ENCODE assay signal across 8 cellular contexts in the genomic region with DNA sequence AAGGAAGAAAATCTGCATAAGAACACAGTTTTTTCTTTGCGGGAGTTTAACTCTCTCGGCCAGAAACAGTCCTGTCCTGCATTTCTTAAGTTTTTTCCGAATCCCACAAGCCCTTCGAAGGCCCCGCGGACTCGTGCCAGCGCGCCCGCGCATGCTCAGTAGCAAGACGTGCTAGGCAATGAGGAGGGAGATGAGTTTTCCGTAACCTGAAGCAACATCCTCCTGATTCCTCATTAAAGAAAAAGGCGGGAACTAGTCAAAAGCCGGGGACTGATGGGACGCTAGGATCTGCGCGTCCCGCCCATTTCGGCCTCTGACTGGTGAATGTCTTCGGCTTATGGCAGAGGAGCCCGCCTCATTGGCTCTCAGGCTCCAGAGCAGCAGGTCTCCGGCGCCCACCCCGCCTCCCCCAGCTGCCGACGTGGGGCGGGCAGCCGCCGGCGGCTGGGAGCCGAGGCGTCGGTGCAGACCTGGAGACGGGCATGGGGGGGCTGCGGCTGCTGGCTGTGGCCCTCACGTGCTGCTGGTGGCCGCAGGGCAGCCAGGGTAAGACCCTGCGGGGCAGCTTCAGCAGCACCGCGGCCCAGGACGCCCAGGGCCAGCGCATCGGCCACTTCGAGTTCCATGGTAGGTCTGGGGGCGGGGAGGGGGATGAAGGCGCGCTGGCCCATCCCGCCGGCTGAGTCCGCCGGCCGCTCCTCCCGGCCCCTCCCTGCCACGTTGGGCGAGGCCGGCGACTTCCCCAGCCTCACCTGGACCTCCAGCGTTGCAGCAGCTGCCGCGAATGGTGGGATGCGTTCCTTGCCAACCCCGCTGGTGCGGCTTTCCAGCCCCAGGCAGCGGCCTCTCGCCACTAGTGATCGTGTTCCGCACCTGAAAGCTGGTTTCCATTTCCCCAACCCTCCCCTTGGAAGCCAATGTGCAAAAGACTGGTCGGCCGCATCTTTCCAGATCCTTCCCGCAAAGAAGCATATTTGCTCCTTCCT. TPM values are rescaled to one million over a fixed set of nuclear protein-coding genes. Genes with fewer than 3 reads are reported as not detected.
A peak's percentile ranks its signal among the peaks of the same experiment; 100 is the strongest.
DNase-seq lines count a peak whose midpoint lies in the region; ATAC-seq and TF ChIP-seq lines count a peak whose summit lies in the region.

Gene GPR180 (plus strand): TSS at position 412 of the 986 bp plus-strand sequence. CDS start 71 bp downstream, at position 483.

- intact Hi-C loops in esophagus squamous epithelium (cut with DNase I) = loop anchor here (5.0 kb wide), 1 partner anchor 49 kb away; no protein-coding TSS in a partner anchor

- TF ChIP-seq CTCF in Peyer's patch (IDR thresholded peaks at IDR 0.05) (peak in 1 of 6 experiments; percentile 10), esophagus squamous epithelium (IDR thresholded peaks at IDR 0.05) (peak in 1 of 6 experiments; percentile 10)

- H3K27ac ChIP-seq in Peyer's patch (peak within 1 kb of the TSS; percentile 66 to 94 (median 86)), esophagus squamous epithelium (peak within 1 kb of the TSS; percentile 85 to 92 (median 90)), muscle layer of duodenum (ENCODE audit: low read length) (peak within 1 kb of the TSS; percentile 24)

- H3K36me3 ChIP-seq in Peyer's patch = peaks cover 0 to 1% (median 0%) of the 10 kb centered on the region in 3 donors
- peaks cover 0 to 15% (median 0%) of the 10 kb centered on the region in 3 donors for H3K36me3 ChIP-seq in esophagus squamous epithelium
- peaks cover 3 to 11% of the 10 kb centered on the region in 2 donors for H3K36me3 ChIP-seq in muscle layer of duodenum (ENCODE audit: control insufficient read depth in 1 of 2, insufficient read depth in 2 of 2, low read length in 2 of 2)

- DNase-seq in DMS79 treated with DMSO at 0.1 percent for 48 hours (lab: John Stamatoyannopoulos, UW) (peak; percentile 100), KG1 (lab: John Stamatoyannopoulos, UW) (peak; percentile 97), Peyer's patch (peak; percentile 92 to 98 (median 95)), activated T-helper 1 cell treated with Interleukin-2 at 50 U/mL for 16 hours (ENCODE audit: low read depth) (peak; percentile 83), esophagus squamous epithelium (lab: John Stamatoyannopoulos, UW) (peak; percentile 75)
- peak; percentile 74 for DNase-seq in stimulated activated CD8-positive, alpha-beta memory T cell treated with anti-CD3 and anti-CD28 coated beads, Interleukin-7, amount 100 ng/mL, for 24 hours (ENCODE audit: low read depth)

- H3K9me3 ChIP-seq in Peyer's patch (no peaks in the 10 kb centered on the region), esophagus squamous epithelium (no peaks in the 10 kb centered on the region), muscle layer of duodenum (ENCODE audit: control insufficient read depth in 1 of 2, low read length in 2 of 2) (no peaks in the 10 kb centered on the region)

- TF ChIP-seq POLR2A in Peyer's patch (IDR thresholded peaks at IDR 0.05) (peak; percentile 78 to 84), esophagus squamous epithelium (IDR thresholded peaks at IDR 0.05) (peak in 2 of 4 donors; percentile 59 to 87)

- peaks cover 0 to 7% (median 0%) of the 10 kb centered on the region in 4 donors for H3K4me1 ChIP-seq in Peyer's patch
- H3K4me1 ChIP-seq in esophagus squamous epithelium = peaks cover 0 to 26% (median 3%) of the 10 kb centered on the region in 3 donors
- peaks cover 0 to 8% of the 10 kb centered on the region in 2 donors for H3K4me1 ChIP-seq in muscle layer of duodenum (ENCODE audit: control insufficient read depth in 1 of 2, insufficient read depth in 2 of 2, low read length in 2 of 2)

- H3K27me3 ChIP-seq in Peyer's patch (no peaks in the 10 kb centered on the region), esophagus squamous epithelium (no peaks in the 10 kb centered on the region), muscle layer of duodenum (ENCODE audit: low read depth, low read length) (no peaks in the 10 kb centered on the region)

- ATAC-seq in GM21737 (IDR thresholded peaks at IDR 0.05; ENCODE audit: unreplicated experiment) = peak; percentile 100

- H3K4me3 ChIP-seq in Peyer's patch (peak within 1 kb of the TSS; percentile 68 to 95 (median 86)), esophagus squamous epithelium (peak within 1 kb of the TSS; percentile 93 to 99 (median 96)), muscle layer of duodenum (ENCODE audit: low read depth in 1 of 2, low read length in 2 of 2) (peak within 1 kb of the TSS; percentile 81 to 84)

- WGBS in esophagus squamous epithelium, 2 donors = 0 to 1% methylated on average over 28 to 36 of the region's 71 CpGs

RNA-seq across cellular contexts. Expression of gene GPR180, which starts in this region (rescaled TPM):
- total RNA-seq in Peyer's patch = 1 to 10 TPM; 1.8 to 5.0 (median 3.5) TPM
- 1 to 10 TPM; 2.6 to 5.3 (median 3.6) TPM for total RNA-seq in esophagus squamous epithelium

Comparison
In these comparisons a context has a peak if more than half of its experiments do, and no peak if none do; other contexts are left out.
1. Peak in every context shown above with its lines: DNase-seq, ATAC-seq, H3K4me3 ChIP-seq and H3K27ac ChIP-seq.
2. H3K27ac ChIP-seq: peak in every context shown above with its lines; median percentile 90 in esophagus squamous epithelium; 86 in Peyer's patch; 24 in muscle layer of duodenum.